In the genomic region with DNA sequence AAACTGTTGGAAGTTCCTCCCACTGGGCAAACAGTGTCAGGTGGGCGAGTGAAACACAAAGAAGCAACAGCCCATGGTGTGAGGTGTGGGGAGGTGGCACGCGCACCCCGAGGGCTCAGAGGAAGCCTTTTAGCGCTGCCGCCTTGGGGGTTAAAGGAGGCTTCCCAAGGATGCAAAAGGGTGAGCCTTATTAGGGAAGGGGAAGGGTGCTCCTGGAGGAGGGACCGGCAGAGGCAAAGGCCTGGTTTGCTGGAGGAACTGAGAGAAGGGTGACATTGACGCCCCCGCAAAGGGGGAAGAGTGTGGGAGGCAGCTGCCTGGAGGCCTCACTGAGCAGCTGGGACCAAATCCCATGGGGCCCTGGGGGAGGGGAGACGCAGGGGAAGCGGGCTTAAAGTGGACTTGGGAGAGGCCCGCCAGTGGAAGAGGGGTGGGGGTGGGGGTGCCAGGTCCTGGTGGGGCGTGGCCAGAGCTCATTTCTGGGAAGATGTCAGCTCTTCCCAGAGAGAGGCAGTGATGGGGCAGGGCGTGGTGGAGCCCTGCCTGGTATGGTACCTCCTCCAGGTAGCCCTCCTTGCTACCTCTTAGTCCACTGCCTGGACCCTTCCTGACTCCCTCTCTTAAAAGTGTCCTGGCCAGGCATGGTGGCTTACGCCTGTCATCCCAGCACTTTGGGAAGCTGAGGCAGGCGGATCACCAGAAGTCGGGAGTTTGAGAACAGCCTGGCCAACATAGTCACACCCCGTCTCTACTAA, we compare ENCODE assay signal across 9 cellular contexts. TPM values are rescaled to one million over a fixed set of nuclear protein-coding genes. Genes with fewer than 3 reads are reported as not detected.
A peak's percentile ranks its signal among the peaks of the same experiment; 100 is the strongest.
DNase-seq lines count a peak whose midpoint lies in the region; TF ChIP-seq lines count a peak whose summit lies in the region.
"Had no signal": no experiment of that assay in that cellular context is flagged by ENCODE, and none has a peak within 500 bp of the region (broad histone marks: within the 10 kb centered on the region; RNA-seq: fewer than 3 reads in every experiment).

No MANE protein-coding gene starts in this region.

- POLR2A ChIA-PET in A673 (lab: Charles Lee; ENCODE audit: low non-redundant PET), result no interaction called here

- peak overlapping the region; percentile 47 for H3K27ac ChIP-seq in A673 (ENCODE audit: low read depth, low read length, poor library complexity, severe bottlenecking)

- BruUV-seq in A673 (replicated peaks; lab: Mats Ljungman, UMichigan), result no TSS peak

- DNase-seq in A673 (ENCODE audit: low spot score) (peak; percentile 79), GM19238 (ENCODE audit: insufficient read length, low spot score) (peak; percentile 53), NCI-H524 (lab: John Stamatoyannopoulos, UW) (peak; percentile 94 to 98), fibroblast of villous mesenchyme (ENCODE audit: low read depth) (peak; percentile 36), retina (no peak), RPMI8226 (no peak), HPDE6-E6E7 (ENCODE audit: extremely low spot score) (no peak)
- no peak for DNase-seq in stimulated activated CD4-positive, alpha-beta T cell treated with anti-CD3 and anti-CD28 coated beads, Interleukin-2, amount 100 ng/mL, for 24 hours
- DNase-seq: NK-92 treated with Interleukin-12 subunit alpha and Interleukin-12 subunit beta, amount 100 ng/mL, for 24 hours had no signal

- intact Hi-C loops in A673 (cut with micrococcal nuclease; ENCODE audit: unreplicated experiment), result no loop called here

- CTCF ChIA-PET in A673 (lab: Charles Lee), result interaction anchor here (0.7 kb wide), 1 partner anchor 242 kb away, joined by 3 read pairs; no protein-coding TSS in a partner anchor

- H3K4me1 ChIP-seq in A673 (ENCODE audit: insufficient read depth, low read length, poor library complexity, severe bottlenecking), result peaks cover 12% of the 10 kb centered on the region

- TF ChIP-seq CTCF in A673 (conservative IDR thresholded peaks at IDR 0.05; ENCODE audit: low read depth, low read length) (no peak), fibroblast of villous mesenchyme (IDR thresholded peaks at IDR 0.05; ENCODE audit: insufficient read depth, low read depth, low read length) (no peak)

- H3K9me3 ChIP-seq in A673 (ENCODE audit: low read depth, low read length, poor library complexity, severe bottlenecking), result no peaks in the 10 kb centered on the region

- H3K4me3 ChIP-seq in A673 (ENCODE audit: low read depth, low read length, poor library complexity, severe bottlenecking) (no peak overlapping the region), fibroblast of villous mesenchyme (ENCODE audit: low read depth, low read length) (no peak overlapping the region)

- H3K36me3 ChIP-seq in A673 (ENCODE audit: insufficient read depth, low read length, poor library complexity, severe bottlenecking), result peaks cover 10% of the 10 kb centered on the region

- no peaks in the 10 kb centered on the region for H3K27me3 ChIP-seq in A673 (replicated peaks; ENCODE audit: insufficient read depth, low read depth, low read length, poor library complexity)

RNA-seq across cellular contexts. Expression of a gene that starts 12.0 kb away (rescaled TPM):
- 2.1 and 5.0 TPM in 2 replicates for total RNA-seq in A673 (2021)
- total RNA-seq in fibroblast of villous mesenchyme, result 0.43 and 0.64 TPM in 2 replicates

RNA-seq across cellular contexts. Expression of a gene that starts 20.0 kb away (rescaled TPM):
- total RNA-seq in A673 (2021), result 79.1 and 87.3 TPM in 2 replicates
- 14.8 and 15.1 TPM in 2 replicates for total RNA-seq in fibroblast of villous mesenchyme

RNA-seq across cellular contexts. Expression of a gene that starts 51.1 kb away (rescaled TPM):
- total RNA-seq in A673 (2021) (5.8 and 6.8 TPM in 2 replicates), fibroblast of villous mesenchyme (under 0.01 and 0.64 TPM in 2 replicates)

RNA-seq across cellular contexts. Expression of a gene that starts 55.6 kb away (rescaled TPM):
- total RNA-seq in A673 (2021), result not detected in 2 replicates
- not detected in 2 replicates for total RNA-seq in fibroblast of villous mesenchyme

Comparison
In these comparisons a context has a peak if more than half of its experiments do, and no peak if none do; other contexts are left out.
1. DNase-seq: peak in A673 (single experiment), GM19238 (single experiment), NCI-H524 (2 of 2) and fibroblast of villous mesenchyme (single experiment); none in retina (single experiment), RPMI8226 (single experiment), stimulated activated CD4-positive, alpha-beta T cell treated with anti-CD3 and anti-CD28 coated beads, Interleukin-2, amount 100 ng/mL, for 24 hours (0 of 2) and HPDE6-E6E7 (single experiment).